ENCODE assay signal across 9 cellular contexts in the genomic region with DNA sequence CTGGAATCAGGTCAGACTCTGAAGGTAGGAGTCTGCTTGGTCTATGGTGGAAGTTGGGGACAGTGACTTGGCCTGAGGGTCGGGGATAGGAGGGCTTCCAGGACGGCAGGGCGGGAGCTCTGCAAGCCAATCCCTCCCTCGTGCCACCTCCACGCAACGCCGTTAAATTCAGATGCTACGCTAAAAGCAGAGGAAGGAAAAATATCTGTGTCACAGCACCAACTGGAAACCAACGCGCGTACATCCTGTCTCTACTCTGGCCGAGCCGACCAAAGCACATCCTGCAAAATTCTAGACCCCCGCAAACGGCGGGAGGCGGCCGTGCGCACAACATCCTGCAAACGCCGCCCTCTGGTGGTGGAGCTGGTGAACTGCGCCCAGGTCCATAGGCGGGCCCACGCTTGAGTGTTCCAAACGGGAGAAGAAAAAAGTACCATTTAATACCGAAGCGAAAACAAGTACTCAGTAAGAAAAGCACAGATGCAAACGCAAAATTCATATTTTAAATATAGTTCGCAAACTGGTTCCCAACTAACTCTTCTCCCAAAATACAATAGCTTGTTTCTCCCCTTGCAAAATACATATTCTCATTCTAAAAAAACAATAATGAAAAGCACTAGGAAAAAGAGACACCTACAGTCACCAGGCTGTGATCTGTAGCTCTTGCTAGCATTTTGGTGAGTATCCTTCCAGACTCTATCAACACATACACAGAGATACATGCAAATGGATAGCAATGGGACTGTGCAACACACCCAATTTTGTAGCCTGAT. TPM values are rescaled to one million over a fixed set of nuclear protein-coding genes. Genes with fewer than 3 reads are reported as not detected.
A peak's percentile ranks its signal among the peaks of the same experiment; 100 is the strongest.
DNase-seq lines count a peak whose midpoint lies in the region; ATAC-seq and TF ChIP-seq lines count a peak whose summit lies in the region.
"Had no signal": no experiment of that assay in that cellular context is flagged by ENCODE, and none has a peak within 500 bp of the region (broad histone marks: within the 10 kb centered on the region; RNA-seq: fewer than 3 reads in every experiment).

No MANE protein-coding gene starts in this region.

- H3K36me3 Mint-ChIP-seq in CD8-positive, alpha-beta T cell: no peaks in the 10 kb centered on the region
- H3K36me3 Mint-ChIP-seq in activated T-helper 17 cell treated with anti-CD3 and anti-CD28 coated beads, Interleukin-2, amount 50 U/mL, for 72 hours (ENCODE audit: low read depth): no peaks in the 10 kb centered on the region

- H3K4me1 ChIP-seq in CD8-positive, alpha-beta T cell (ENCODE audit: insufficient read depth, low read length): peaks cover 5% of the 10 kb centered on the region
- no peaks in the 10 kb centered on the region for H3K4me1 ChIP-seq in neuron (ENCODE audit: insufficient read depth, low read length)
- H3K4me1 ChIP-seq in stomach: peaks cover 6 to 10% (median 7%) of the 10 kb centered on the region in 4 donors

- CTCF ChIA-PET in CD8-positive, alpha-beta T cell (lab: Charles Lee): interaction anchor here (0.8 to 4.8 kb wide), 27 partner anchors 9 to 709 kb away, joined by 3 to 49 read pairs (median 5); no protein-coding TSS in a partner anchor

- peak overlapping the region; percentile 0 for H2AFZ ChIP-seq in neuron (ENCODE audit: low read depth, low read length)

- no peak for TF ChIP-seq POLR2A in stomach (IDR thresholded peaks at IDR 0.05)

- no peaks in the 10 kb centered on the region for H3K27me3 ChIP-seq in CD8-positive, alpha-beta T cell (ENCODE audit: insufficient read depth, low read length)
- H3K27me3 ChIP-seq in neuron (ENCODE audit: insufficient read depth, low read length) (peaks cover 16% of the 10 kb centered on the region), stomach (peaks cover 0 to 19% (median 6%) of the 10 kb centered on the region in 3 donors)

- peak; percentile 50 to 87 (median 77) for DNase-seq in CD8-positive, alpha-beta T cell
- DNase-seq in HT-29 (ENCODE audit: low spot score) (peak; percentile 56), RPMI7951 (ENCODE audit: low read depth) (peak; percentile 61), fibroblast of villous mesenchyme (ENCODE audit: low read depth) (peak; percentile 72), stomach (peak; percentile 74)

- TF ChIP-seq CTCF in CD8-positive, alpha-beta T cell (IDR thresholded peaks at IDR 0.05): peak; percentile 99
- TF ChIP-seq CTCF in fibroblast of villous mesenchyme (IDR thresholded peaks at IDR 0.05; ENCODE audit: insufficient read depth, low read depth, low read length): peak; percentile 97
- peak in 6 of 7 experiments; percentile 51 to 100 (median 96) for TF ChIP-seq CTCF in stomach (IDR thresholded peaks at IDR 0.05)

- ATAC-seq in CD8-positive, alpha-beta T cell: peak; percentile 90
- ATAC-seq in GM19463 (IDR thresholded peaks at IDR 0.05; ENCODE audit: unreplicated experiment): peak; percentile 75
- ATAC-seq in activated T-helper 17 cell treated with anti-CD3 and anti-CD28 coated beads, Interleukin-2, amount 50 U/mL, for 72 hours (replicated peaks): peak; percentile 60

- H3K4me3 Mint-ChIP-seq in CD8-positive, alpha-beta T cell: peak overlapping the region; percentile 69
- peak overlapping the region; percentile 45 for H3K4me3 Mint-ChIP-seq in activated T-helper 17 cell treated with anti-CD3 and anti-CD28 coated beads, Interleukin-2, amount 50 U/mL, for 72 hours

- no peaks in the 10 kb centered on the region for H3K36me3 ChIP-seq in CD8-positive, alpha-beta T cell (ENCODE audit: insufficient read depth, low read length)
- H3K36me3 ChIP-seq in neuron (ENCODE audit: insufficient read depth, low read length) (no peaks in the 10 kb centered on the region), stomach (no peaks in the 10 kb centered on the region)

- intact Hi-C loops in CD8-positive, alpha-beta T cell (cut with DNase I, micrococcal nuclease): loop anchor here (1.0 kb wide), 2 partner anchors 106 to 386 kb away; no protein-coding TSS in a partner anchor
- intact Hi-C loops in stomach (cut with DNase I; ENCODE audit: low total_unique reads): loop anchor here (5.0 kb wide), 1 partner anchor 101 kb away; no protein-coding TSS in a partner anchor

- TF ChIP-seq EP300 in stomach (IDR thresholded peaks at IDR 0.05): no peak

- POLR2A ChIA-PET in CD8-positive, alpha-beta T cell (lab: Charles Lee): interaction anchor here (0.8 to 1.0 kb wide), 2 partner anchors 9 to 106 kb away, joined by 4 to 6 read pairs; no protein-coding TSS in a partner anchor

- peak overlapping the region; percentile 75 for H3K27ac Mint-ChIP-seq in CD8-positive, alpha-beta T cell
- no peak overlapping the region for H3K27ac Mint-ChIP-seq in activated T-helper 17 cell treated with anti-CD3 and anti-CD28 coated beads, Interleukin-2, amount 50 U/mL, for 72 hours

- 2 to 4% (median 3%) methylated on average over 29 of the region's 29 CpGs for WGBS in stomach, 5 donors

- H3K27ac ChIP-seq in CD8-positive, alpha-beta T cell (ENCODE audit: low read depth, low read length): no peak overlapping the region
- no peak overlapping the region for H3K27ac ChIP-seq in stomach
- H3K27ac ChIP-seq: epithelial cell of prostate had no signal

- H3K9me3 ChIP-seq in CD8-positive, alpha-beta T cell (ENCODE audit: low read length): no peaks in the 10 kb centered on the region
- H3K9me3 ChIP-seq in neuron (ENCODE audit: low read length) (no peaks in the 10 kb centered on the region), stomach (no peaks in the 10 kb centered on the region)

- H3K4me1 Mint-ChIP-seq in CD8-positive, alpha-beta T cell (ENCODE audit: low read depth): peaks cover 14% of the 10 kb centered on the region
- H3K4me1 Mint-ChIP-seq in activated T-helper 17 cell treated with anti-CD3 and anti-CD28 coated beads, Interleukin-2, amount 50 U/mL, for 72 hours: peaks cover 7% of the 10 kb centered on the region

- H3K9me3 Mint-ChIP-seq in CD8-positive, alpha-beta T cell: no peaks in the 10 kb centered on the region
- no peaks in the 10 kb centered on the region for H3K9me3 Mint-ChIP-seq in activated T-helper 17 cell treated with anti-CD3 and anti-CD28 coated beads, Interleukin-2, amount 50 U/mL, for 72 hours

- peaks cover 25% of the 10 kb centered on the region for H3K27me3 Mint-ChIP-seq in CD8-positive, alpha-beta T cell (ENCODE audit: low read depth)
- H3K27me3 Mint-ChIP-seq in activated T-helper 17 cell treated with anti-CD3 and anti-CD28 coated beads, Interleukin-2, amount 50 U/mL, for 72 hours: peaks cover 14% of the 10 kb centered on the region

- no peak overlapping the region for H3K4me3 ChIP-seq in CD8-positive, alpha-beta T cell (ENCODE audit: low read depth, low read length)
- H3K4me3 ChIP-seq in fibroblast of villous mesenchyme (ENCODE audit: low read depth, low read length) (peak overlapping the region; percentile 35), neuron (ENCODE audit: low read length) (no peak overlapping the region), stomach (peak overlapping the region; percentile 17 to 28 (median 22))

RNA-seq across cellular contexts. Expression of gene HSPA12A, which starts 45.7 kb away (rescaled TPM):
- total RNA-seq in CD8-positive, alpha-beta T cell: under 1 TPM; 0.08 to 0.78 TPM
- 0.18 and 0.92 TPM in 2 replicates for total RNA-seq in HT-29 (2014; rRNA removed; shearing (Covaris generic))
- 3.0 and 3.1 TPM in 2 replicates for total RNA-seq in RPMI7951 (2014; rRNA removed; shearing (Covaris generic))
- total RNA-seq in activated T-helper 17 cell treated with anti-CD3 and anti-CD28 coated beads, Interleukin-2, amount 50 U/mL, for 72 hours: 1 to 10 TPM in 1 of 2 donors, under 1 TPM in 1; 0.22 to 1.1 TPM
- 22.9 and 35.4 TPM in 2 replicates for total RNA-seq in fibroblast of villous mesenchyme
- 10 to 100 TPM in 2 of 5 donors, 1 to 10 TPM in 3; 2.9 to 25.5 (median 6.1) TPM for total RNA-seq in stomach
- 1 to 10 TPM; 2.0 to 2.7 (median 2.4) TPM for polyA plus RNA-seq in stomach

Comparison
In these comparisons a context has a peak if more than half of its experiments do, and no peak if none do; other contexts are left out.
1. H3K4me3 ChIP-seq: peak in fibroblast of villous mesenchyme (single experiment) and stomach (4 of 4); none in CD8-positive, alpha-beta T cell (single experiment) and neuron (single experiment).
2. Peak in every context shown above with its lines, with median percentiles within 50 percentile points of each other: ATAC-seq, DNase-seq and CTCF ChIP-seq.